ENCODE assay signal across 6 cellular contexts in the genomic region with DNA sequence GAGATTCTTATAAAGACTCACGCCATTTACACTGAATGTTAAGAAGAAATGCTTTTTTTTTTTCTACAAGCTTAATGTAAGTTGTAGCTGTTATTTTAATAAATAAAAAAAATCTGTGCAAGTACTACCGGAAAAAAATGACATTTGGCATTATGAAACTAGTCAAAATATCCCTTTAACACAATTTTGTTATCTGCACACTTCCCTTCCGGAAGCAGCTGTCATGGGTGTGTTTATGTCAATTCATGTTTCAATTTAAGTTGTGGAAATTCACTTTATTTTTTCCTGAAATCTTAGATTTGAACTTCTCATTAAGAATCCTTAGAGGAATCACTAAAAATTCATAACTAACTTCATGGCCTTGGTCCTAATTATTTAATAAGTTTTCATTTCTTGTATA.
"Had no signal": no experiment of that assay in that cellular context is flagged by ENCODE, and none has a peak within 500 bp of the region (broad histone marks: within the 10 kb centered on the region; RNA-seq: fewer than 3 reads in every experiment).

No MANE protein-coding gene starts in this region.

- ATAC-seq: HepG2 had no signal

- H3K27ac ChIP-seq: GM23248, HL-60 had no signal

- H3K4me3 ChIP-seq: GM23248 had no signal

- FAIRE-seq: HepG2 had no signal

- H2AFZ ChIP-seq: GM23248 had no signal

- DNase-seq: GM23248, GOT3, H7, HCEC 1CT had no signal

- H3K9ac ChIP-seq: GM23248 had no signal
